2 cellular contexts compared by ENCODE assay signal in genomic region chr12:70247653-70248199, GRCh38.
TF ChIP-seq lines count a peak whose summit lies in the region.

No MANE protein-coding gene starts in this region.

TF ChIP-seq in IMR-90, 13 proteins besides CTCF, POLR2A, EP300 and RAD21 (continued from another document):
- TF ChIP-seq NFE2L2 (IDR thresholded peaks at IDR 0.05; ENCODE audit: low read depth, low read length): no peak
TF ChIP-seq in IMR-90: peak in this region for 1.

TF ChIP-seq in neural cell, 6 proteins besides CTCF, POLR2A, EP300 and RAD21 (continued from another document):
- TF ChIP-seq, protein P1, sequence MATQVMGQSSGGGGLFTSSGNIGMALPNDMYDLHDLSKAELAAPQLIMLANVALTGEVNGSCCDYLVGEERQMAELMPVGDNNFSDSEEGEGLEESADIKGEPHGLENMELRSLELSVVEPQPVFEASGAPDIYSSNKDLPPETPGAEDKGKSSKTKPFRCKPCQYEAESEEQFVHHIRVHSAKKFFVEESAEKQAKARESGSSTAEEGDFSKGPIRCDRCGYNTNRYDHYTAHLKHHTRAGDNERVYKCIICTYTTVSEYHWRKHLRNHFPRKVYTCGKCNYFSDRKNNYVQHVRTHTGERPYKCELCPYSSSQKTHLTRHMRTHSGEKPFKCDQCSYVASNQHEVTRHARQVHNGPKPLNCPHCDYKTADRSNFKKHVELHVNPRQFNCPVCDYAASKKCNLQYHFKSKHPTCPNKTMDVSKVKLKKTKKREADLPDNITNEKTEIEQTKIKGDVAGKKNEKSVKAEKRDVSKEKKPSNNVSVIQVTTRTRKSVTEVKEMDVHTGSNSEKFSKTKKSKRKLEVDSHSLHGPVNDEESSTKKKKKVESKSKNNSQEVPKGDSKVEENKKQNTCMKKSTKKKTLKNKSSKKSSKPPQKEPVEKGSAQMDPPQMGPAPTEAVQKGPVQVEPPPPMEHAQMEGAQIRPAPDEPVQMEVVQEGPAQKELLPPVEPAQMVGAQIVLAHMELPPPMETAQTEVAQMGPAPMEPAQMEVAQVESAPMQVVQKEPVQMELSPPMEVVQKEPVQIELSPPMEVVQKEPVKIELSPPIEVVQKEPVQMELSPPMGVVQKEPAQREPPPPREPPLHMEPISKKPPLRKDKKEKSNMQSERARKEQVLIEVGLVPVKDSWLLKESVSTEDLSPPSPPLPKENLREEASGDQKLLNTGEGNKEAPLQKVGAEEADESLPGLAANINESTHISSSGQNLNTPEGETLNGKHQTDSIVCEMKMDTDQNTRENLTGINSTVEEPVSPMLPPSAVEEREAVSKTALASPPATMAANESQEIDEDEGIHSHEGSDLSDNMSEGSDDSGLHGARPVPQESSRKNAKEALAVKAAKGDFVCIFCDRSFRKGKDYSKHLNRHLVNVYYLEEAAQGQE (IDR thresholded peaks at IDR 0.05; ENCODE audit: borderline replicate concordance): no peak
- TF ChIP-seq EZH2 (IDR thresholded peaks at IDR 0.05; ENCODE audit: borderline replicate concordance, insufficient read depth, low read length, poor library complexity, severe bottlenecking): no peak
- no peak for TF ChIP-seq POLR2AphosphoS5 (IDR thresholded peaks at IDR 0.05)
- no peak for TF ChIP-seq TAF1 (IDR thresholded peaks at IDR 0.05; ENCODE audit: low read depth)
- TF ChIP-seq SMC3 (conservative IDR thresholded peaks at IDR 0.05; ENCODE audit: poor library complexity): no peak
